ENCODE assay signal across 9 cellular contexts in genomic region chr3:33089515-33089914, GRCh38. TPM values are rescaled to one million over a fixed set of nuclear protein-coding genes. Genes with fewer than 3 reads are reported as not detected.
DNase-seq lines count a peak whose midpoint lies in the region; ATAC-seq and TF ChIP-seq lines count a peak whose summit lies in the region.
"Had no signal": no experiment of that assay in that cellular context is flagged by ENCODE, and none has a peak within 500 bp of the region (broad histone marks: within the 10 kb centered on the region; RNA-seq: fewer than 3 reads in every experiment).

No MANE protein-coding gene starts in this region.

- 44 to 86% methylated on average over 3 of the region's 3 CpGs for WGBS in sigmoid colon, 2 donors

- H3K9me3 Mint-ChIP-seq in activated naive CD8-positive, alpha-beta T cell (ENCODE audit: low read depth): no peaks in the 10 kb centered on the region

- no peak overlapping the region for H3K27ac ChIP-seq in sigmoid colon
- H3K27ac ChIP-seq: left ventricle myocardium inferior had no signal

- no peaks in the 10 kb centered on the region for H3K9me3 ChIP-seq in sigmoid colon

- H3K4me1 ChIP-seq in sigmoid colon: peaks cover 0 to 14% (median 5%) of the 10 kb centered on the region in 4 donors

- peak overlapping the region; percentile 59 for H3K4me3 Mint-ChIP-seq in activated naive CD8-positive, alpha-beta T cell

- peaks cover 72% of the 10 kb centered on the region for H3K4me1 Mint-ChIP-seq in activated naive CD8-positive, alpha-beta T cell (ENCODE audit: low read depth)

- TF ChIP-seq EP300 in sigmoid colon (IDR thresholded peaks at IDR 0.05): no peak

- H3K36me3 Mint-ChIP-seq in activated naive CD8-positive, alpha-beta T cell: peaks cover 21% of the 10 kb centered on the region

- no peak for TF ChIP-seq CTCF in sigmoid colon (IDR thresholded peaks at IDR 0.05)

- intact Hi-C loops in sigmoid colon (cut with DNase I): no loop called here

- TF ChIP-seq POLR2A in sigmoid colon (IDR thresholded peaks at IDR 0.05): no peak

- H3K27me3 ChIP-seq in sigmoid colon: no peaks in the 10 kb centered on the region

- H3K27ac Mint-ChIP-seq in activated naive CD8-positive, alpha-beta T cell: peak overlapping the region; percentile 52

- no peaks in the 10 kb centered on the region for H3K27me3 Mint-ChIP-seq in activated naive CD8-positive, alpha-beta T cell

- DNase-seq in sigmoid colon (no peak), ureter (ENCODE audit: low spot score) (no peak), mesenteric fat pad (ENCODE audit: low spot score) (no peak), HCEC 1CT (no peak)
- DNase-seq: left ventricle myocardium inferior had no signal

- peak; percentile 98 for ATAC-seq in GM18511 (IDR thresholded peaks at IDR 0.05; ENCODE audit: unreplicated experiment)
- peak; percentile 90 for ATAC-seq in GM21526 (IDR thresholded peaks at IDR 0.05; ENCODE audit: low FRiP score, unreplicated experiment)
- peak; percentile 82 for ATAC-seq in HG03442 (IDR thresholded peaks at IDR 0.05; ENCODE audit: unreplicated experiment)

- H3K4me3 ChIP-seq in sigmoid colon: no peak overlapping the region
- H3K4me3 ChIP-seq: left ventricle myocardium inferior had no signal

- H3K36me3 ChIP-seq in sigmoid colon: peaks cover 0 to 44% (median 12%) of the 10 kb centered on the region in 4 donors

RNA-seq across cellular contexts. Expression of gene GLB1, which starts 7.4 kb away (rescaled TPM):
- total RNA-seq in sigmoid colon (10 to 100 TPM; 36.5 to 55.4 (median 40.0) TPM), ureter (66.5 TPM), mesenteric fat pad (56.5 TPM)
- polyA plus RNA-seq in sigmoid colon: 10 to 100 TPM; 28.2 to 32.9 (median 30.5) TPM

RNA-seq across cellular contexts. Expression of gene TMPPE, which starts 7.4 kb away (rescaled TPM):
- total RNA-seq in sigmoid colon (1 to 10 TPM; 4.2 to 5.8 (median 4.8) TPM), ureter (13.4 TPM), mesenteric fat pad (9.9 TPM)
- 1 to 10 TPM in 1 of 3 donors, under 1 TPM in 1, not detected in 1; 0.92 to 3.4 TPM for polyA plus RNA-seq in sigmoid colon

RNA-seq across cellular contexts. Expression of gene CRTAP, which starts 24.3 kb away (rescaled TPM):
- total RNA-seq in sigmoid colon (100 to 1,000 TPM; 245 to 509 (median 309) TPM), ureter (167 TPM), mesenteric fat pad (371 TPM)
- polyA plus RNA-seq in sigmoid colon: 100 to 1,000 TPM in 1 of 3 donors, 10 to 100 TPM in 2; 25.7 to 124 (median 72.3) TPM
